Comparison of ENCODE assay signal across 24 cellular contexts in the genomic region with DNA sequence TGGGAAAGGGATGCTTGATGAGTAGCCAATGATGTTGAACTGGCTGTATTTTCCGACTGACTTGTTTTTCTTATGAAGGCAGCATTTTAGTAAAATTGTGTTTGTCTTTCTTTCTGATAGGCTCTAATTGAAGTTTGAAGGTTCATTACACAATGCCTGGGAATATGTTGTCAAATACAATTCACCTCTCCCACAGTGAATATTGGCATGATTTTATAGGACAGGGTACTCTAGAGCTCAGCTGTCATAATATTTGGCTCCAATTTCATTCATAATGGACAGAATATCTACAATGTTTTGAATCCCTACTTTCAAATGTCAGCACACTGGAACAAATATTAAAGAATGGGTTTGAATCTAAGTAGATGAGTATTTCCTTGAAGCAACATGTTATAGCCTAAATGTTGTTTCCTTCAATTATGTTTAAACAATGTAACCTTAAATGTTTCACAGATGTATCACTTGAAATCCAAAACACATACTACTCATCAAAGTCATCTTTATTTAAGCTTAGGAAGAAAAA.
DNase-seq lines count a peak whose midpoint lies in the region; ATAC-seq and TF ChIP-seq lines count a peak whose summit lies in the region.
"Had no signal": no experiment of that assay in that cellular context is flagged by ENCODE, and none has a peak within 500 bp of the region (broad histone marks: within the 10 kb centered on the region; RNA-seq: fewer than 3 reads in every experiment).

No MANE protein-coding gene starts in this region.

- no peaks in the 10 kb centered on the region for H3K79me1 ChIP-seq in trophoblast cell (ENCODE audit: low read length)

- H3K9ac ChIP-seq in GM23248 (no peak overlapping the region), trophoblast cell (ENCODE audit: low read length) (no peak overlapping the region)
- H3K9ac ChIP-seq: SK-N-SH had no signal

- H3K4me3 ChIP-seq in GM23248 (no peak overlapping the region), foreskin fibroblast (ENCODE audit: low read depth in 1 of 2, low read length in 2 of 2) (no peak overlapping the region), trophoblast cell (ENCODE audit: low read depth, low read length) (no peak overlapping the region)
- H3K4me3 ChIP-seq: K562 had no signal

- no peaks in the 10 kb centered on the region for H3K36me3 Mint-ChIP-seq in HFFc6 (ENCODE audit: low read depth)
- no peaks in the 10 kb centered on the region for H3K36me3 Mint-ChIP-seq in activated naive CD8-positive, alpha-beta T cell treated with anti-CD3 and anti-CD28 coated beads, Interleukin-2, amount 50 U/mL, for 24 hours (ENCODE audit: low read depth)
- H3K36me3 Mint-ChIP-seq: CD8-positive, alpha-beta T cell had no signal

- peaks cover 33% of the 10 kb centered on the region for H3K4me1 ChIP-seq in GM23248 (ENCODE audit: insufficient read depth)
- H3K4me1 ChIP-seq in trophoblast cell (ENCODE audit: control insufficient read depth in 1 of 2, insufficient read depth in 2 of 2, low read length in 2 of 2), result no peaks in the 10 kb centered on the region

- H3K27me3 ChIP-seq in GM23248 (replicated peaks; ENCODE audit: insufficient read depth) (no peaks in the 10 kb centered on the region), trophoblast cell (ENCODE audit: insufficient read depth, low read length) (no peaks in the 10 kb centered on the region)

- no peaks in the 10 kb centered on the region for H4K20me1 ChIP-seq in GM23248 (ENCODE audit: insufficient read depth)

- peaks cover 33% of the 10 kb centered on the region for H3K4me1 Mint-ChIP-seq in HFFc6 (ENCODE audit: low read depth)
- H3K4me1 Mint-ChIP-seq in activated naive CD8-positive, alpha-beta T cell treated with anti-CD3 and anti-CD28 coated beads, Interleukin-2, amount 50 U/mL, for 24 hours, result no peaks in the 10 kb centered on the region

- H3K9me3 Mint-ChIP-seq in HFFc6, result no peaks in the 10 kb centered on the region
- H3K9me3 Mint-ChIP-seq in activated naive CD8-positive, alpha-beta T cell treated with anti-CD3 and anti-CD28 coated beads, Interleukin-2, amount 50 U/mL, for 24 hours, result no peaks in the 10 kb centered on the region
- H3K9me3 Mint-ChIP-seq: CD8-positive, alpha-beta T cell had no signal

- H3K36me3 ChIP-seq in GM23248 (ENCODE audit: low read depth), result no peaks in the 10 kb centered on the region
- no peaks in the 10 kb centered on the region for H3K36me3 ChIP-seq in trophoblast cell (ENCODE audit: control insufficient read depth in 1 of 2, insufficient read depth in 2 of 2, low read length in 2 of 2)

- H4K91ac ChIP-seq in trophoblast cell (ENCODE audit: low read depth, low read length), result no peak overlapping the region

- TF ChIP-seq CTCF in HFFc6 (IDR thresholded peaks at IDR 0.05) (no peak), foreskin fibroblast (IDR thresholded peaks at IDR 0.05; ENCODE audit: low read depth, low read length) (no peak)

- peak overlapping the region; percentile 2 for H3K4me3 Mint-ChIP-seq in HFFc6
- no peak overlapping the region for H3K4me3 Mint-ChIP-seq in activated naive CD8-positive, alpha-beta T cell treated with anti-CD3 and anti-CD28 coated beads, Interleukin-2, amount 50 U/mL, for 24 hours
- H3K4me3 Mint-ChIP-seq: CD8-positive, alpha-beta T cell had no signal

- no peak overlapping the region for H3K4ac ChIP-seq in trophoblast cell (ENCODE audit: low read depth, low read length)

- peaks cover 26% of the 10 kb centered on the region for H3F3A ChIP-seq in GM23248 (ENCODE audit: insufficient read depth)

- H3K9me2 ChIP-seq in GM23248 (ENCODE audit: insufficient read depth), result no peaks in the 10 kb centered on the region
- H3K9me2 ChIP-seq: SK-N-SH had no signal

- H2AK5ac ChIP-seq in trophoblast cell (ENCODE audit: low read length), result no peak overlapping the region

- H2BK120ac ChIP-seq in trophoblast cell (ENCODE audit: insufficient read depth, low read length, poor library complexity), result no peak overlapping the region

- 93 to 97% methylated on average over 1 of the region's 1 CpG for WGBS in GM23248 (ENCODE audit: low coverage in 1 of 2, low lambda C conversion rate in 2 of 2, missing lambda C conversion rate in 2 of 2), 2 experiments
- WGBS in trophoblast cell (ENCODE audit: extremely low coverage, insufficient coverage, insufficient read length), result no CpG with 5 or more reads among the region's 1 CpG

- no peak for ATAC-seq in activated naive CD8-positive, alpha-beta T cell treated with anti-CD3 and anti-CD28 coated beads, Interleukin-2, amount 50 U/mL, for 24 hours
- no peak for ATAC-seq in GM21390 (IDR thresholded peaks at IDR 0.05; ENCODE audit: unreplicated experiment)
- ATAC-seq: CD8-positive, alpha-beta T cell; HCT116; K562; Panc1 had no signal

- DNase-seq in GM23248 (peak; percentile 2), HFFc6 (no peak), brain pericyte (ENCODE audit: low read depth, low spot score) (peak; percentile 33), foreskin fibroblast (peak; percentile 5 to 14), trophoblast cell (no peak), SW 1271 (lab: John Stamatoyannopoulos, UW) (no peak)
- no peak for DNase-seq in activated naive CD8-positive, alpha-beta T cell treated with anti-CD3 and anti-CD28 coated beads, Interleukin-2, amount 50 U/mL, for 24 hours
- DNase-seq: ACHN; C1 segment of cervical spinal cord; CD8-positive, alpha-beta T cell; DND-41; GOT3; MM.1S; NCI-H1048; NCI-H1436 treated with DMSO at 0.1 percent for 48 hours; NCI-H446 treated with DMSO at 0.1 percent for 48 hours; NCI-H526 treated with DMSO at 0.1 percent for 48 hours; NK-92 treated with Interleukin-12 subunit alpha and Interleukin-12 subunit beta, amount 100 ng/mL, for 24 hours; SIG-M5; SK-N-SH had no signal

- no peak overlapping the region for H3K23ac ChIP-seq in trophoblast cell (ENCODE audit: low read length)

- H3K18ac ChIP-seq in trophoblast cell (ENCODE audit: low read length), result no peak overlapping the region

- H3K27ac Mint-ChIP-seq in HFFc6, result no peak overlapping the region
- no peak overlapping the region for H3K27ac Mint-ChIP-seq in activated naive CD8-positive, alpha-beta T cell treated with anti-CD3 and anti-CD28 coated beads, Interleukin-2, amount 50 U/mL, for 24 hours
- H3K27ac Mint-ChIP-seq: CD8-positive, alpha-beta T cell had no signal

- H3K79me2 ChIP-seq in GM23248 (ENCODE audit: insufficient read depth) (no peaks in the 10 kb centered on the region), trophoblast cell (ENCODE audit: control insufficient read depth, insufficient read depth, low read length, poor library complexity) (no peaks in the 10 kb centered on the region)

- no peak overlapping the region for H2AFZ ChIP-seq in GM23248
- no peak overlapping the region for H2AFZ ChIP-seq in trophoblast cell (ENCODE audit: insufficient read depth, low read length, poor library complexity)

- no peak overlapping the region for H4K8ac ChIP-seq in trophoblast cell (ENCODE audit: low read depth, low read length)

- H3K9me3 ChIP-seq in GM23248 (ENCODE audit: low read depth) (no peaks in the 10 kb centered on the region), trophoblast cell (ENCODE audit: insufficient read depth, low read depth, low read length) (no peaks in the 10 kb centered on the region)
- H3K9me3 ChIP-seq: SK-N-SH had no signal

- H3K27ac ChIP-seq in GM23248 (no peak overlapping the region), trophoblast cell (ENCODE audit: low read depth, low read length) (no peak overlapping the region)

- H3K4me2 ChIP-seq in GM23248 (ENCODE audit: unreplicated experiment) (peak overlapping the region; percentile 50), trophoblast cell (ENCODE audit: low read length) (no peak overlapping the region)
- H3K4me2 ChIP-seq: SK-N-SH had no signal

- in situ Hi-C loops in GM23248 (cut with MboI), result no loop called here

- no peak overlapping the region for H3K14ac ChIP-seq in trophoblast cell (ENCODE audit: low read length)

- no peak overlapping the region for H2BK5ac ChIP-seq in trophoblast cell (ENCODE audit: low read depth, low read length, poor library complexity)

- no peaks in the 10 kb centered on the region for H3K27me3 Mint-ChIP-seq in HFFc6 (ENCODE audit: insufficient read depth)
- peaks cover 5% of the 10 kb centered on the region for H3K27me3 Mint-ChIP-seq in activated naive CD8-positive, alpha-beta T cell treated with anti-CD3 and anti-CD28 coated beads, Interleukin-2, amount 50 U/mL, for 24 hours

- no peak overlapping the region for H4K12ac ChIP-seq in trophoblast cell (ENCODE audit: low read depth, low read length)

- H2BK12ac ChIP-seq in trophoblast cell (ENCODE audit: low read length), result no peak overlapping the region

Comparison
In these comparisons a context has a peak if more than half of its experiments do, and no peak if none do; other contexts are left out.
1. DNase-seq: peak in GM23248 (single experiment), brain pericyte (single experiment) and foreskin fibroblast (2 of 2); none in HFFc6 (single experiment), trophoblast cell (0 of 2), SW 1271 (0 of 2) and activated naive CD8-positive, alpha-beta T cell treated with anti-CD3 and anti-CD28 coated beads, Interleukin-2, amount 50 U/mL, for 24 hours (single experiment).